ENCODE assay signal across 1 cellular context in the genomic region with DNA sequence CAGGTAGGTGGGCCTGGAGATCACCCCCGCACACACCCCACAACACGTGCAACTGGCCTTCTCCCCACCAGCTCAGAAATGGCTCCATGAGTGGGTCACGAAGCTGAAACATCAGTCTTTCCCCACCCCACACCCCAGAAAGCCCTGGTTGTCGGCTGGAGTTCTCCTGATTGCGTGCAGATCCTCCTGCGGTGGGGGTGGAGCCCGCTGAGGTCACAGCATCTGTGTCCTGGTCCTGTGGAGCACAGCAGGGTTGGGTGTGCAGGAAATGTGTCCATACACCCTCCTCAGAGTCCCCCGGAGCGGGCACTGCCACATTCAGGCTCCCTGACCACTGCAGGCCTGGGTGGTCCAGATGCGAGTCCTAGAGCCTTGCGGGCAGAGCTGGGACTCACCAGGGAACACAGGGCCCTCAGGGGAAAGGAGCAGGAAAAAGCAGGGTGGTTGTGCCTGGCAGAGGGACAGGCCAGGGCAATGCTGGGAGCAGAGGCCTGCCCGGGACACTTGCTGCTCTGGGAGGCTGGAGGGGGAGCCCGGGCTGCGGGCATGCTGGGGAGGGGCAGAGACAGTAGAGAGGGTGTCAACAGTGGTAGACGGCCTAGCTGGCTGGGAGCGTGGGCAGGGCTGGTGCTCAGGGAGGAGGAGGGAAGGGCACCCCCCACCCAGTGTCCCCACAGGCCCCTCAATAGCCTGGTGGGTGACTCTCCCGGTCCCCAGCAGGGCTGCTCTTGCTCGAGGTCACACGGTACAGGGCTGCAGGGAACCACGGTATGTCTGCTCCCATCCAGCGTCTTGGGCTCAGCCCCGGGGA.
TF ChIP-seq lines count a peak whose summit lies in the region.

No MANE protein-coding gene starts in this region.

TF ChIP-seq in HEK293, 187 proteins besides CTCF, POLR2A, EP300 and RAD21 (continued from another document):
- TF ChIP-seq, protein P1, sequence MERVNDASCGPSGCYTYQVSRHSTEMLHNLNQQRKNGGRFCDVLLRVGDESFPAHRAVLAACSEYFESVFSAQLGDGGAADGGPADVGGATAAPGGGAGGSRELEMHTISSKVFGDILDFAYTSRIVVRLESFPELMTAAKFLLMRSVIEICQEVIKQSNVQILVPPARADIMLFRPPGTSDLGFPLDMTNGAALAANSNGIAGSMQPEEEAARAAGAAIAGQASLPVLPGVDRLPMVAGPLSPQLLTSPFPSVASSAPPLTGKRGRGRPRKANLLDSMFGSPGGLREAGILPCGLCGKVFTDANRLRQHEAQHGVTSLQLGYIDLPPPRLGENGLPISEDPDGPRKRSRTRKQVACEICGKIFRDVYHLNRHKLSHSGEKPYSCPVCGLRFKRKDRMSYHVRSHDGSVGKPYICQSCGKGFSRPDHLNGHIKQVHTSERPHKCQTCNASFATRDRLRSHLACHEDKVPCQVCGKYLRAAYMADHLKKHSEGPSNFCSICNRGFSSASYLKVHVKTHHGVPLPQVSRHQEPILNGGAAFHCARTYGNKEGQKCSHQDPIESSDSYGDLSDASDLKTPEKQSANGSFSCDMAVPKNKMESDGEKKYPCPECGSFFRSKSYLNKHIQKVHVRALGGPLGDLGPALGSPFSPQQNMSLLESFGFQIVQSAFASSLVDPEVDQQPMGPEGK (tag by site-specific recombination; IDR thresholded peaks at IDR 0.05), result peak; percentile 35; the same call in 1 of the 2 replicates
